ENCODE assay signal across 15 cellular contexts in the genomic region with DNA sequence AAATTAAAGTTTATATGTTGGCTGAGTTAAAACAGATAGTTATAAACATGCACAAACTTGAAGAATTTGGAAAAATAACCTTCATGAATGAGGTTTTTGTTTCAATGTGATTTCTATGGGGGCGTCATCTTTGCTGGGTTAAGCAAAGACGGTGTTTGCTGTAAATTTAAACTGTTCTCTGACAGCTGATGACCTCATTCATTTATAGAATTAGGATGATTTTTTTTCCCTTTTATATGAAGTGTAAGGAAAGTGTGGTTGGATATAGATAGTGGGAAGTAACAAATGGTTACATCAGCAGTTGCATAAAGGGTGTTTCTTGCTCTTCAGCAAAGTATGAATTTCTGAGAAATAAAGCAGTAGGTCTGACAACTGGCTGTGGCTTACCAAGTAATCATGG.
DNase-seq lines count a peak whose midpoint lies in the region; ATAC-seq and TF ChIP-seq lines count a peak whose summit lies in the region.
"Had no signal": no experiment of that assay in that cellular context is flagged by ENCODE, and none has a peak within 500 bp of the region (broad histone marks: within the 10 kb centered on the region; RNA-seq: fewer than 3 reads in every experiment).

No MANE protein-coding gene starts in this region.

- ATAC-seq in GM18870 (IDR thresholded peaks at IDR 0.05; ENCODE audit: unreplicated experiment): no peak
- no peak for ATAC-seq in naive thymus-derived CD4-positive, alpha-beta T cell
- ATAC-seq: HCT116 had no signal

- POLR2A ChIA-PET in HEK293 (lab: Yijun Ruan, JAX): no interaction called here
- POLR2A ChIA-PET in naive thymus-derived CD4-positive, alpha-beta T cell (lab: Charles Lee): no interaction called here

- no peaks in the 10 kb centered on the region for H3K9me3 Mint-ChIP-seq in nephron
- H3K9me3 Mint-ChIP-seq in naive thymus-derived CD4-positive, alpha-beta T cell: no peaks in the 10 kb centered on the region

- H3K9me3 ChIP-seq in HEK293 (ENCODE audit: control insufficient read depth, insufficient read depth, low read depth, low read length) (no peaks in the 10 kb centered on the region), uterus (no peaks in the 10 kb centered on the region)
- H3K9me3 ChIP-seq in naive thymus-derived CD4-positive, alpha-beta T cell (ENCODE audit: control insufficient read depth in 2 of 3, low read length in 3 of 3): no peaks in the 10 kb centered on the region
- H3K9me3 ChIP-seq: Caco-2 had no signal

- no peaks in the 10 kb centered on the region for H3K4me1 ChIP-seq in HEK293 (ENCODE audit: control insufficient read depth, insufficient read depth, low read length)
- no peaks in the 10 kb centered on the region for H3K4me1 ChIP-seq in uterus
- no peaks in the 10 kb centered on the region for H3K4me1 ChIP-seq in naive thymus-derived CD4-positive, alpha-beta T cell (ENCODE audit: control insufficient read depth in 2 of 2, insufficient read depth in 2 of 2, low read length in 2 of 2)

- TF ChIP-seq CTCF in HEK293 (tag by site-specific recombination; IDR thresholded peaks at IDR 0.05): no peak
- no peak for TF ChIP-seq CTCF in nephron (IDR thresholded peaks at IDR 0.05; ENCODE audit: unreplicated experiment in 3 of 3)
- TF ChIP-seq CTCF in uterus (IDR thresholded peaks at IDR 0.05): no peak

- H3K4me3 Mint-ChIP-seq in nephron: no peak overlapping the region
- H3K4me3 Mint-ChIP-seq in naive thymus-derived CD4-positive, alpha-beta T cell: no peak overlapping the region
- H3K4me3 Mint-ChIP-seq: CD4-positive, alpha-beta memory T cell had no signal

- CTCF ChIA-PET in HEK293 (lab: Yijun Ruan, JAX): no interaction called here
- CTCF ChIA-PET in naive thymus-derived CD4-positive, alpha-beta T cell (lab: Charles Lee): no interaction called here

- H3K36me3 Mint-ChIP-seq in nephron (ENCODE audit: low read depth): peaks cover 4% of the 10 kb centered on the region
- peaks cover 0 to 14% (median 3%) of the 10 kb centered on the region in 5 donors for H3K36me3 Mint-ChIP-seq in naive thymus-derived CD4-positive, alpha-beta T cell

- H3K4me1 Mint-ChIP-seq in nephron: peaks cover 48% of the 10 kb centered on the region
- peaks cover 0 to 7% (median 0%) of the 10 kb centered on the region in 7 donors for H3K4me1 Mint-ChIP-seq in naive thymus-derived CD4-positive, alpha-beta T cell

- no peaks in the 10 kb centered on the region for H3K27me3 Mint-ChIP-seq in nephron (ENCODE audit: low read depth)
- H3K27me3 Mint-ChIP-seq in naive thymus-derived CD4-positive, alpha-beta T cell: no peaks in the 10 kb centered on the region
- H3K27me3 Mint-ChIP-seq: CD4-positive, alpha-beta memory T cell had no signal

- intact Hi-C loops in uterus (cut with DNase I; ENCODE audit: low total_unique reads): no loop called here
- intact Hi-C loops in naive thymus-derived CD4-positive, alpha-beta T cell (cut with micrococcal nuclease): no loop called here

- DNase-seq in OCI-M1 (lab: John Stamatoyannopoulos, UW): peak; percentile 85
- no peak for DNase-seq in uterus
- DNase-seq in activated CD4-positive, CD25-positive, alpha-beta regulatory T cell treated with anti-CD3 and anti-CD28 coated beads, Interleukin-2, amount 50 U/mL, for 72 hours: no peak
- no peak for DNase-seq in naive thymus-derived CD4-positive, alpha-beta T cell
- DNase-seq: C1 segment of cervical spinal cord; Caco-2; CD4-positive, alpha-beta memory T cell; DMS153; DND-41; GM23248; H7 had no signal

- H3K36me3 ChIP-seq in HEK293 (ENCODE audit: control insufficient read depth in 2 of 2, insufficient read depth in 1 of 2, low read length in 2 of 2) (no peaks in the 10 kb centered on the region), uterus (no peaks in the 10 kb centered on the region)
- no peaks in the 10 kb centered on the region for H3K36me3 ChIP-seq in naive thymus-derived CD4-positive, alpha-beta T cell (ENCODE audit: control insufficient read depth in 2 of 3, insufficient read depth in 3 of 3, low read length in 3 of 3)

- no peak overlapping the region for H3K4me3 ChIP-seq in HEK293 (ENCODE audit: low read depth, low read length)
- H3K4me3 ChIP-seq in uterus: no peak overlapping the region
- no peak overlapping the region for H3K4me3 ChIP-seq in naive thymus-derived CD4-positive, alpha-beta T cell (ENCODE audit: low read length)
- H3K4me3 ChIP-seq: GM23248 had no signal

- H3K27ac ChIP-seq in HEK293 (ENCODE audit: extremely low read depth, low read depth, low read length) (no peak overlapping the region), uterus (peak overlapping the region; percentile 5 to 48)
- H3K27ac ChIP-seq in naive thymus-derived CD4-positive, alpha-beta T cell (ENCODE audit: low read depth, low read length): no peak overlapping the region
- H3K27ac ChIP-seq: GM23248 had no signal

- no peak for TF ChIP-seq POLR2A in uterus (IDR thresholded peaks at IDR 0.05)

- H3K27me3 ChIP-seq in uterus: no peaks in the 10 kb centered on the region
- H3K27me3 ChIP-seq in naive thymus-derived CD4-positive, alpha-beta T cell (ENCODE audit: control insufficient read depth in 2 of 2, insufficient read depth in 2 of 2, low read length in 2 of 2): no peaks in the 10 kb centered on the region

- H3K27ac Mint-ChIP-seq in nephron: peak overlapping the region; percentile 49 to 94 (median 88)
- no peak overlapping the region for H3K27ac Mint-ChIP-seq in naive thymus-derived CD4-positive, alpha-beta T cell
- H3K27ac Mint-ChIP-seq: CD4-positive, alpha-beta memory T cell had no signal

TF ChIP-seq in HEK293, 187 proteins besides CTCF, POLR2A, EP300 and RAD21:
- TF ChIP-seq ZNF155 (tag by site-specific recombination; IDR thresholded peaks at IDR 0.05): no peak
- TF ChIP-seq, protein P1, sequence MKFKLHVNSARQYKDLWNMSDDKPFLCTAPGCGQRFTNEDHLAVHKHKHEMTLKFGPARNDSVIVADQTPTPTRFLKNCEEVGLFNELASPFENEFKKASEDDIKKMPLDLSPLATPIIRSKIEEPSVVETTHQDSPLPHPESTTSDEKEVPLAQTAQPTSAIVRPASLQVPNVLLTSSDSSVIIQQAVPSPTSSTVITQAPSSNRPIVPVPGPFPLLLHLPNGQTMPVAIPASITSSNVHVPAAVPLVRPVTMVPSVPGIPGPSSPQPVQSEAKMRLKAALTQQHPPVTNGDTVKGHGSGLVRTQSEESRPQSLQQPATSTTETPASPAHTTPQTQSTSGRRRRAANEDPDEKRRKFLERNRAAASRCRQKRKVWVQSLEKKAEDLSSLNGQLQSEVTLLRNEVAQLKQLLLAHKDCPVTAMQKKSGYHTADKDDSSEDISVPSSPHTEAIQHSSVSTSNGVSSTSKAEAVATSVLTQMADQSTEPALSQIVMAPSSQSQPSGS (tag by site-specific recombination; IDR thresholded peaks at IDR 0.05; ENCODE audit: low read depth): peak; percentile 77

Comparison
In these comparisons a context has a peak if more than half of its experiments do, and no peak if none do; other contexts are left out.
1. H3K27ac ChIP-seq: peak in uterus (2 of 2); none in HEK293 (single experiment) and naive thymus-derived CD4-positive, alpha-beta T cell (single experiment).
2. H3K27ac Mint-ChIP-seq: peak in nephron (3 of 3); none in naive thymus-derived CD4-positive, alpha-beta T cell (0 of 9).